Comparison of ENCODE assay signal across 8 cellular contexts in genomic region chr7:131231381-131232220, GRCh38.
DNase-seq lines count a peak whose midpoint lies in the region; ATAC-seq, FAIRE-seq and TF ChIP-seq lines count a peak whose summit lies in the region.

No MANE protein-coding gene starts in this region.

- intact Hi-C loops in colonic mucosa (cut with DNase I) = no loop called here
- intact Hi-C loops in thyroid gland (cut with DNase I) = no loop called here

- TF ChIP-seq POLR2A in A549 (IDR thresholded peaks at IDR 0.05; ENCODE audit: low read length) (no peak), thyroid gland (IDR thresholded peaks at IDR 0.05) (no peak)

- H3K9ac ChIP-seq in colonic mucosa (ENCODE audit: low read depth in 2 of 2, low read length in 2 of 2) = peak overlapping the region in 1 of 2 donors; percentile 6

- H3K36me3 ChIP-seq in colonic mucosa (no peaks in the 10 kb centered on the region), thyroid gland (no peaks in the 10 kb centered on the region)

- no peak overlapping the region for H3K4me3 ChIP-seq in A549
- H3K4me3 ChIP-seq in colonic mucosa = no peak overlapping the region
- H3K4me3 ChIP-seq in thyroid gland (replicated peaks in 1 of 3) = no peak overlapping the region

- no peak for TF ChIP-seq CTCF in A549 (IDR thresholded peaks at IDR 0.05)
- no peak for TF ChIP-seq CTCF in colonic mucosa (IDR thresholded peaks at IDR 0.05)
- no peak for TF ChIP-seq CTCF in thyroid gland (IDR thresholded peaks at IDR 0.05)

- FAIRE-seq in A549 (lab: Jason Lieb, UNC) (no peak), HTR-8/SVneo (lab: Jason Lieb, UNC) (no peak)

- no peak for TF ChIP-seq RAD21 in A549 (conservative IDR thresholded peaks at IDR 0.05 in 1 of 2, IDR thresholded peaks at IDR 0.05 in 1 of 2)

- H3K4me1 ChIP-seq in A549 (peaks cover 77% of the 10 kb centered on the region), colonic mucosa (no peaks in the 10 kb centered on the region), thyroid gland (peaks cover 0 to 1% of the 10 kb centered on the region in 2 donors)

- TF ChIP-seq EP300 in A549 (IDR thresholded peaks at IDR 0.05) = no peak

- POLR2A ChIA-PET in A549 (lab: Yijun Ruan, JAX) = no interaction called here

- ATAC-seq in A549 (no peak), GM19372 (IDR thresholded peaks at IDR 0.05; ENCODE audit: low read depth, unreplicated experiment) (peak; percentile 71), HG03520 (IDR thresholded peaks at IDR 0.05; ENCODE audit: unreplicated experiment) (peak; percentile 78)

- peak overlapping the region; percentile 49 for H3K4me2 ChIP-seq in A549

- H3K27ac ChIP-seq in A549 (peak overlapping the region; percentile 96 to 97), colonic mucosa (peak overlapping the region; percentile 58), thyroid gland (no peak overlapping the region)

- H3K27me3 ChIP-seq in colonic mucosa = no peaks in the 10 kb centered on the region
- no peaks in the 10 kb centered on the region for H3K27me3 ChIP-seq in thyroid gland

- H3K9me3 ChIP-seq in A549 (peaks cover 4% of the 10 kb centered on the region; the same call in 1 of the 3 replicates), colonic mucosa (no peaks in the 10 kb centered on the region), thyroid gland (no peaks in the 10 kb centered on the region)

- peak in 1 of 2 experiments; percentile 56 for DNase-seq in A549 (ENCODE audit: low read depth in 1 of 2, low spot score in 1 of 2)
- peak; percentile 55 for DNase-seq in activated CD4-positive, CD25-positive, alpha-beta regulatory T cell treated with anti-CD3 and anti-CD28 coated beads, Interleukin-2, amount 50 U/mL, for 72 hours
- DNase-seq in colonic mucosa = peak; percentile 31
- peak; percentile 71 for DNase-seq in pons (ENCODE audit: low spot score)
- no peak for DNase-seq in HTR-8/SVneo (ENCODE audit: insufficient read length, low spot score)
- DNase-seq in thyroid gland = no peak

- 74% methylated on average over 10 of the region's 10 CpGs for WGBS in A549 (ENCODE audit: missing lambda C conversion rate)
- WGBS in thyroid gland, 2 donors = 80 to 85% methylated on average over 10 of the region's 10 CpGs

- CTCF ChIA-PET in A549 (lab: Yijun Ruan, JAX) = interaction anchor here (1.4 kb wide), 1 partner anchor 70 kb away, joined by 3 read pairs; no protein-coding TSS in a partner anchor

TF ChIP-seq in A549, 52 proteins besides CTCF, POLR2A, EP300 and RAD21:
- TF ChIP-seq, protein P1, sequence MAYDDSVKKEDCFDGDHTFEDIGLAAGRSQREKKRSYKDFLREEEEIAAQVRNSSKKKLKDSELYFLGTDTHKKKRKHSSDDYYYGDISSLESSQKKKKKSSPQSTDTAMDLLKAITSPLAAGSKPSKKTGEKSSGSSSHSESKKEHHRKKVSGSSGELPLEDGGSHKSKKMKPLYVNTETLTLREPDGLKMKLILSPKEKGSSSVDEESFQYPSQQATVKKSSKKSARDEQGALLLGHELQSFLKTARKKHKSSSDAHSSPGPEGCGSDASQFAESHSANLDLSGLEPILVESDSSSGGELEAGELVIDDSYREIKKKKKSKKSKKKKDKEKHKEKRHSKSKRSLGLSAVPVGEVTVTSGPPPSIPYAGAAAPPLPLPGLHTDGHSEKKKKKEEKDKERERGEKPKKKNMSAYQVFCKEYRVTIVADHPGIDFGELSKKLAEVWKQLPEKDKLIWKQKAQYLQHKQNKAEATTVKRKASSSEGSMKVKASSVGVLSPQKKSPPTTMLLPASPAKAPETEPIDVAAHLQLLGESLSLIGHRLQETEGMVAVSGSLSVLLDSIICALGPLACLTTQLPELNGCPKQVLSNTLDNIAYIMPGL (CRISPR knock-in tag; IDR thresholded peaks at IDR 0.05; ENCODE audit: borderline replicate concordance) = no peak
- no peak for TF ChIP-seq MAZ (IDR thresholded peaks at IDR 0.05; ENCODE audit: borderline replicate concordance, low read depth, low read length)
- TF ChIP-seq NFE2L2 (conservative IDR thresholded peaks at IDR 0.05; ENCODE audit: low read length) = no peak
- peak; percentile 16 for TF ChIP-seq MAFK (IDR thresholded peaks at IDR 0.05; ENCODE audit: partially characterized antibody)
TF ChIP-seq in A549: peak in this region for 1.

Comparison
In these comparisons a context has a peak if more than half of its experiments do, and no peak if none do; other contexts are left out.
1. ATAC-seq: peak in GM19372 (single experiment) and HG03520 (single experiment); none in A549 (0 of 2).
2. DNase-seq: peak in activated CD4-positive, CD25-positive, alpha-beta regulatory T cell treated with anti-CD3 and anti-CD28 coated beads, Interleukin-2, amount 50 U/mL, for 72 hours (single experiment), colonic mucosa (single experiment) and pons (single experiment); none in HTR-8/SVneo (single experiment) and thyroid gland (0 of 2).
3. H3K27ac ChIP-seq: peak in A549 (2 of 2) and colonic mucosa (single experiment); none in thyroid gland (0 of 3).